In the genomic region with DNA sequence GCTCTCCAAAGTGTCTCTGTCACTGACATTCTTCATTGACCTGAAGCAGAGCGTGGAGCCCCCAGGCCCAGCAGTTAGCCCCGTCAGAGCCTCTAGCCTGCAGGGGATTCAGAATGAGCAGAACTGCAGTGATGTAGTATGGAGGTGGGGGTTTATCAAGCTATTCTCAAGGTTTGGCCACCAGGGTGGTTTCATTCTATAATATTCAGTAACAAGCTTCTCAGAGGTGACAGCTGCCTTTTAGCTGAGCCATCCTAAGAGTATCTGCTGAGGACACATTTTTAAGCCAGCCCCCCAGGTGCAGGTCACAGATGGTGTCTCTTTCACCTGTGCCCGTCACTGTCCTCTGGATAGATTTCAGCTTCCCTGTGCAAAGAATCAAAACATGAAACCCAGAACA, we compare ENCODE assay signal across 11 cellular contexts. TPM values are rescaled to one million over a fixed set of nuclear protein-coding genes. Genes with fewer than 3 reads are reported as not detected.
A peak's percentile ranks its signal among the peaks of the same experiment; 100 is the strongest.
DNase-seq lines count a peak whose midpoint lies in the region; ATAC-seq and TF ChIP-seq lines count a peak whose summit lies in the region.
"Had no signal": no experiment of that assay in that cellular context is flagged by ENCODE, and none has a peak within 500 bp of the region (broad histone marks: within the 10 kb centered on the region; RNA-seq: fewer than 3 reads in every experiment).

No MANE protein-coding gene starts in this region.

- peak overlapping the region; percentile 4 for H3K27ac ChIP-seq in suprapubic skin
- H3K27ac ChIP-seq: SJSA1 had no signal

- H3K4me1 Mint-ChIP-seq in activated T-cell treated with anti-CD3 and anti-CD28 coated beads, Interleukin-2, amount 50 U/mL, for 4 hours (ENCODE audit: low read depth), result peaks cover 93% of the 10 kb centered on the region
- peaks cover 97% of the 10 kb centered on the region for H3K4me1 Mint-ChIP-seq in activated naive CD8-positive, alpha-beta T cell treated with anti-CD3 and anti-CD28 coated beads, Interleukin-2, amount 50 U/mL, for 24 hours

- TF ChIP-seq POLR2A in suprapubic skin (IDR thresholded peaks at IDR 0.05), result no peak

- no peaks in the 10 kb centered on the region for H3K9me3 Mint-ChIP-seq in activated T-cell treated with anti-CD3 and anti-CD28 coated beads, Interleukin-2, amount 50 U/mL, for 4 hours
- no peaks in the 10 kb centered on the region for H3K9me3 Mint-ChIP-seq in activated naive CD8-positive, alpha-beta T cell treated with anti-CD3 and anti-CD28 coated beads, Interleukin-2, amount 50 U/mL, for 24 hours

- H3K4me3 Mint-ChIP-seq in activated T-cell treated with anti-CD3 and anti-CD28 coated beads, Interleukin-2, amount 50 U/mL, for 4 hours, result peak overlapping the region; percentile 42
- H3K4me3 Mint-ChIP-seq in activated naive CD8-positive, alpha-beta T cell treated with anti-CD3 and anti-CD28 coated beads, Interleukin-2, amount 50 U/mL, for 24 hours, result no peak overlapping the region

- peaks cover 53% of the 10 kb centered on the region for H3K4me1 ChIP-seq in suprapubic skin

- 89% methylated on average over 3 of the region's 3 CpGs for WGBS in suprapubic skin

- peak overlapping the region; percentile 85 for H3K27ac Mint-ChIP-seq in activated naive CD8-positive, alpha-beta T cell treated with anti-CD3 and anti-CD28 coated beads, Interleukin-2, amount 50 U/mL, for 24 hours

- H3K9me3 ChIP-seq in suprapubic skin, result no peaks in the 10 kb centered on the region
- H3K9me3 ChIP-seq: SJSA1 had no signal

- TF ChIP-seq EP300 in suprapubic skin (IDR thresholded peaks at IDR 0.05), result no peak

- no peak for TF ChIP-seq CTCF in suprapubic skin (IDR thresholded peaks at IDR 0.05)

- H3K4me3 ChIP-seq in suprapubic skin, result no peak overlapping the region
- H3K4me3 ChIP-seq: SJSA1 had no signal

- no peak for DNase-seq in activated T-cell treated with anti-CD3 and anti-CD28 coated beads, Interleukin-2, amount 50 U/mL, for 4 hours
- DNase-seq in activated T-cell treated with anti-CD3 and anti-CD28 coated beads for 4 hours, result no peak
- DNase-seq in activated naive CD8-positive, alpha-beta T cell treated with anti-CD3 and anti-CD28 coated beads, Interleukin-2, amount 50 U/mL, for 24 hours, result no peak
- DNase-seq in suprapubic skin (ENCODE audit: low spot score in 2 of 2), result no peak
- DNase-seq in hepatic stellate cell (ENCODE audit: low spot score), result no peak
- no peak for DNase-seq in GDM1 (lab: John Stamatoyannopoulos, UW)
- DNase-seq: effector CD8-positive, alpha-beta T cell; NCI-H1048 had no signal

- H3K36me3 Mint-ChIP-seq in activated T-cell treated with anti-CD3 and anti-CD28 coated beads, Interleukin-2, amount 50 U/mL, for 4 hours (ENCODE audit: insufficient read depth), result peaks cover 2% of the 10 kb centered on the region
- H3K36me3 Mint-ChIP-seq in activated naive CD8-positive, alpha-beta T cell treated with anti-CD3 and anti-CD28 coated beads, Interleukin-2, amount 50 U/mL, for 24 hours (ENCODE audit: low read depth), result no peaks in the 10 kb centered on the region

- ATAC-seq in activated T-cell treated with anti-CD3 and anti-CD28 coated beads, Interleukin-2, amount 50 U/mL, for 4 hours, result no peak
- ATAC-seq in HG03280 (IDR thresholded peaks at IDR 0.05; ENCODE audit: unreplicated experiment), result peak; percentile 53
- ATAC-seq in activated naive CD8-positive, alpha-beta T cell treated with anti-CD3 and anti-CD28 coated beads, Interleukin-2, amount 50 U/mL, for 24 hours, result no peak
- no peak for ATAC-seq in HG02852 (IDR thresholded peaks at IDR 0.05; ENCODE audit: unreplicated experiment)

- H3K36me3 ChIP-seq in suprapubic skin, result no peaks in the 10 kb centered on the region
- H3K36me3 ChIP-seq: SJSA1 had no signal

- H3K27me3 Mint-ChIP-seq in activated T-cell treated with anti-CD3 and anti-CD28 coated beads, Interleukin-2, amount 50 U/mL, for 4 hours (ENCODE audit: low read depth), result no peaks in the 10 kb centered on the region
- H3K27me3 Mint-ChIP-seq in activated naive CD8-positive, alpha-beta T cell treated with anti-CD3 and anti-CD28 coated beads, Interleukin-2, amount 50 U/mL, for 24 hours, result no peaks in the 10 kb centered on the region

- no peaks in the 10 kb centered on the region for H3K27me3 ChIP-seq in suprapubic skin
- H3K27me3 ChIP-seq: SJSA1 had no signal

RNA-seq across cellular contexts. Expression of a gene that starts 31.9 kb away (rescaled TPM):
- total RNA-seq in activated T-cell treated with anti-CD3 and anti-CD28 coated beads, Interleukin-2, amount 50 U/mL, for 4 hours, result 10 to 100 TPM; 19.1 to 23.2 (median 21.3) TPM
- total RNA-seq in suprapubic skin, result 10 to 100 TPM in 2 of 4 donors, 1 to 10 TPM in 2; 7.5 to 14.7 (median 10.9) TPM
